Comparison of ENCODE assay signal across 26 cellular contexts in genomic region chr10:33974976-33975478, GRCh38.
"Had no signal": no experiment of that assay in that cellular context is flagged by ENCODE, and none has a peak within 500 bp of the region (broad histone marks: within the 10 kb centered on the region; RNA-seq: fewer than 3 reads in every experiment).

No MANE protein-coding gene starts in this region.

- H3K36me3 Mint-ChIP-seq: memory B cell; naive thymus-derived CD4-positive, alpha-beta T cell; natural killer cell treated with Interleukin-12 subunit alpha and Interleukin-12 subunit beta and Interleukin-15 and Interleukin-18, amount 100 ng/mL, for 72 hours; stimulated activated effector memory CD8-positive, alpha-beta T cell treated with anti-CD3 and anti-CD28 coated beads, Interleukin-12 subunit alpha, Interleukin-12 subunit beta, amount 100 ng/mL, for 72 hours had no signal

- H3K9me3 Mint-ChIP-seq: natural killer cell treated with Interleukin-12 subunit alpha and Interleukin-12 subunit beta and Interleukin-15 and Interleukin-18, amount 100 ng/mL, for 72 hours had no signal

- H3K36me3 ChIP-seq: left ventricle myocardium inferior, ovary, prostate gland, suprapubic skin, thoracic aorta, tibial artery, upper lobe of right lung had no signal

- H3K27ac Mint-ChIP-seq: memory B cell; naive thymus-derived CD4-positive, alpha-beta T cell; natural killer cell treated with Interleukin-12 subunit alpha and Interleukin-12 subunit beta and Interleukin-15 and Interleukin-18, amount 100 ng/mL, for 72 hours; stimulated activated effector memory CD8-positive, alpha-beta T cell treated with anti-CD3 and anti-CD28 coated beads, Interleukin-12 subunit alpha, Interleukin-12 subunit beta, amount 100 ng/mL, for 72 hours; stimulated activated naive CD8-positive, alpha-beta T cell treated with anti-CD3 and anti-CD28 coated beads, Interleukin-15, Interleukin-2, amounts not matched to agents 100 ng/mL and 50 ng/mL, for 24 hours had no signal

- H3K27me3 Mint-ChIP-seq: memory B cell had no signal

- H3K27ac ChIP-seq: left ventricle myocardium inferior, ovary, prostate gland, skin epidermis, suprapubic skin, thoracic aorta, tibial artery, upper lobe of right lung had no signal

- H3K4me3 Mint-ChIP-seq: memory B cell; naive thymus-derived CD4-positive, alpha-beta T cell; natural killer cell treated with Interleukin-12 subunit alpha and Interleukin-12 subunit beta and Interleukin-15 and Interleukin-18, amount 100 ng/mL, for 72 hours; stimulated activated effector memory CD8-positive, alpha-beta T cell treated with anti-CD3 and anti-CD28 coated beads, Interleukin-12 subunit alpha, Interleukin-12 subunit beta, amount 100 ng/mL, for 72 hours; stimulated activated naive CD8-positive, alpha-beta T cell treated with anti-CD3 and anti-CD28 coated beads, Interleukin-15, Interleukin-2, amounts not matched to agents 100 ng/mL and 50 ng/mL, for 24 hours had no signal

- H3K9me3 ChIP-seq: left ventricle myocardium inferior, mucosa of descending colon, ovary, prostate gland, suprapubic skin, thoracic aorta, tibial artery, upper lobe of right lung had no signal

- DNase-seq: islet precursor cell; left ventricle myocardium inferior; midbrain; mucosa of descending colon; naive thymus-derived CD4-positive, alpha-beta T cell; ovary; retina; right cardiac atrium; stimulated activated CD4-positive, alpha-beta T cell treated with anti-CD3 and anti-CD28 coated beads, Interleukin-12 subunit alpha, Interleukin-12 subunit beta, amount 100 ng/mL, for 4 hours; stimulated activated CD4-positive, alpha-beta T cell treated with anti-CD3 and anti-CD28 coated beads, Interleukin-15, amount 100 ng/mL, for 24 hours; stimulated activated CD4-positive, alpha-beta T cell treated with anti-CD3 and anti-CD28 coated beads, Interleukin-2, amount 100 ng/mL, for 24 hours; stimulated activated CD4-positive, alpha-beta T cell treated with anti-CD3 and anti-CD28 coated beads, Interleukin-4, amount 100 ng/mL, for 1 hour; stimulated activated naive CD4-positive, alpha-beta T cell; tibial artery; trophoblast cell; upper lobe of right lung had no signal

- H3K4me3 ChIP-seq: left ventricle myocardium inferior, lung, mucosa of descending colon, ovary, prostate gland, skin epidermis, suprapubic skin, thoracic aorta, tibial artery, upper lobe of right lung had no signal

- H3K27me3 ChIP-seq: ovary, suprapubic skin, tibial artery, upper lobe of right lung had no signal

- H3K4me1 Mint-ChIP-seq: memory B cell; naive thymus-derived CD4-positive, alpha-beta T cell; stimulated activated effector memory CD8-positive, alpha-beta T cell treated with anti-CD3 and anti-CD28 coated beads, Interleukin-12 subunit alpha, Interleukin-12 subunit beta, amount 100 ng/mL, for 72 hours had no signal

- ATAC-seq: mucosa of descending colon; naive thymus-derived CD4-positive, alpha-beta T cell; natural killer cell treated with Interleukin-12 subunit alpha and Interleukin-12 subunit beta and Interleukin-15 and Interleukin-18, amount 100 ng/mL, for 72 hours; right cardiac atrium; sciatic nerve; stimulated activated effector memory CD8-positive, alpha-beta T cell treated with anti-CD3 and anti-CD28 coated beads, Interleukin-12 subunit alpha, Interleukin-12 subunit beta, amount 100 ng/mL, for 72 hours; upper lobe of right lung had no signal

- H3K4me1 ChIP-seq: left ventricle myocardium inferior, prostate gland, suprapubic skin, tibial artery, upper lobe of right lung had no signal
